10 cellular contexts compared by ENCODE assay signal in genomic region chr7:57496395-57496794, GRCh38. TPM values are rescaled to one million over a fixed set of nuclear protein-coding genes. Genes with fewer than 3 reads are reported as not detected.
"Had no signal": no experiment of that assay in that cellular context is flagged by ENCODE, and none has a peak within 500 bp of the region (broad histone marks: within the 10 kb centered on the region; RNA-seq: fewer than 3 reads in every experiment).

No MANE protein-coding gene starts in this region.

- H3K9me3 ChIP-seq: HAP-1 had no signal

- H3K4me1 ChIP-seq: HAP-1 had no signal

- H3K4me3 Mint-ChIP-seq: HFFc6 had no signal

- H3K4me3 ChIP-seq: GM23248, HAP-1, K562 had no signal

- FAIRE-seq: HepG2, HTR-8/SVneo, K562 had no signal

- H3K27ac ChIP-seq: GM23248 had no signal

- DNase-seq: GM23248, GOT3, H7, HFFc6, KG1 had no signal

- H3K36me3 ChIP-seq: HAP-1 had no signal

- H3K9ac ChIP-seq: GM23248 had no signal

- H3K27ac Mint-ChIP-seq: HFFc6 had no signal

RNA-seq across cellular contexts. Expression of gene ZNF716, which starts 46.4 kb away (rescaled TPM):
- total RNA-seq: GM23248, H7, HepG2, HFFc6, HT-29, K562 had no signal
- polyA plus RNA-seq: GM23248, HepG2, K562 had no signal
